ENCODE assay signal across 11 cellular contexts in genomic region chr17:40534431-40535189, GRCh38. TPM values are rescaled to one million over a fixed set of nuclear protein-coding genes. Genes with fewer than 3 reads are reported as not detected.
DNase-seq lines count a peak whose midpoint lies in the region; ATAC-seq, FAIRE-seq and TF ChIP-seq lines count a peak whose summit lies in the region.
"Had no signal": no experiment of that assay in that cellular context is flagged by ENCODE, and none has a peak within 500 bp of the region (broad histone marks: within the 10 kb centered on the region; RNA-seq: fewer than 3 reads in every experiment).

No MANE protein-coding gene starts in this region.

- H3K27ac ChIP-seq in BLaER1 treated with 17β-estradiol and CSF1 and Interleukin-3, amounts not matched to agents 10 nM and 100 nM = peak overlapping the region in 10 of 11 experiments; percentile 0 to 71 (median 45); a peak in 14 of 22 replicates
- H3K27ac ChIP-seq in H9 (ENCODE audit: insufficient read length, low read depth, low read length) = peak overlapping the region; percentile 9
- no peak overlapping the region for H3K27ac ChIP-seq in H1 (ENCODE audit: low read depth, low read length)
- H3K27ac ChIP-seq in ovary = peak overlapping the region; percentile 65 to 75

- H3K36me3 ChIP-seq in BLaER1 treated with 17β-estradiol and CSF1 and Interleukin-3, amounts not matched to agents 10 nM and 100 nM = no peaks in the 10 kb centered on the region
- H3K36me3 ChIP-seq in H1 (ENCODE audit: control insufficient read depth in 2 of 4, insufficient read depth in 4 of 4, low read length in 3 of 4) (no peaks in the 10 kb centered on the region), ovary (no peaks in the 10 kb centered on the region)

- peak overlapping the region in 10 of 11 experiments; percentile 26 to 71 (median 52); a peak in 14 of 22 replicates for H3K4me2 ChIP-seq in BLaER1 treated with 17β-estradiol and CSF1 and Interleukin-3, amounts not matched to agents 10 nM and 100 nM
- no peak overlapping the region for H3K4me2 ChIP-seq in H9 (ENCODE audit: insufficient read depth, insufficient read length, low read length)
- H3K4me2 ChIP-seq in H1 (ENCODE audit: insufficient read depth in 1 of 2, low read depth in 2 of 2, low read length in 2 of 2) = no peak overlapping the region

- H3K9me3 ChIP-seq in BLaER1 treated with 17β-estradiol and CSF1 and Interleukin-3, amounts not matched to agents 10 nM and 100 nM (replicated peaks in 1 of 11) = no peaks in the 10 kb centered on the region
- no peaks in the 10 kb centered on the region for H3K9me3 ChIP-seq in H9 (ENCODE audit: control insufficient read depth, low read depth, low read length)
- no peaks in the 10 kb centered on the region for H3K9me3 ChIP-seq in H1 (ENCODE audit: insufficient read depth in 2 of 2, low read depth in 1 of 2, low read length in 1 of 2)
- no peaks in the 10 kb centered on the region for H3K9me3 ChIP-seq in ovary
- H3K9me3 ChIP-seq: body of pancreas had no signal

- no peaks in the 10 kb centered on the region for H3K27me3 ChIP-seq in BLaER1 treated with 17β-estradiol and CSF1 and Interleukin-3, amounts not matched to agents 10 nM and 100 nM
- H3K27me3 ChIP-seq in H9 (ENCODE audit: insufficient read depth, low read length) (no peaks in the 10 kb centered on the region; the same call in 1 of the 2 replicates), H1 (replicated peaks in 1 of 4; ENCODE audit: control insufficient read depth in 3 of 4, extremely low read depth in 1 of 4, insufficient read depth in 3 of 4, low read length in 3 of 4) (no peaks in the 10 kb centered on the region), ovary (no peaks in the 10 kb centered on the region)
- H3K27me3 ChIP-seq: body of pancreas had no signal

- intact Hi-C loops in ovary (cut with DNase I) (loop anchor here (2.0 to 10.0 kb wide), 6 partner anchors 50 to 177 kb away; partner anchors contain the start of gene IGFBP4 (in 3 of the 4)), lower leg skin (cut with DNase I; ENCODE audit: low total_unique reads) (loop anchor here (5.0 to 10.0 kb wide), 2 partner anchors 90 to 172 kb away; partner anchors contain the start of genes GJD3 and IGFBP4)

- H4K5ac ChIP-seq in H9 (ENCODE audit: insufficient read length, low read depth, low read length) (no peak overlapping the region), H1 (ENCODE audit: insufficient read length, low read depth, low read length) (no peak overlapping the region)

- no peak overlapping the region for H3K18ac ChIP-seq in H9 (ENCODE audit: insufficient read length, low read depth, low read length)
- H3K18ac ChIP-seq in H1 (ENCODE audit: extremely low read depth, low read length) = no peak overlapping the region

- no peak overlapping the region for H3K23ac ChIP-seq in H9 (ENCODE audit: insufficient read length, low read depth, low read length)
- H3K23ac ChIP-seq in H1 (ENCODE audit: insufficient read length) = no peak overlapping the region

- POLR2A ChIA-PET in H1 (lab: Charles Lee; ENCODE audit: partially characterized antibody) = interaction anchor here (0.9 to 1.7 kb wide), 2 partner anchors 24 to 124 kb away, joined by 3 to 6 read pairs; no protein-coding TSS in a partner anchor

- no peak for TF ChIP-seq EP300 in H1 (IDR thresholded peaks at IDR 0.05; ENCODE audit: borderline replicate concordance in 1 of 2, low read depth in 2 of 2, low read length in 2 of 2)
- no peak for TF ChIP-seq EP300 in ovary (IDR thresholded peaks at IDR 0.05)

- H2AK5ac ChIP-seq in H9 (ENCODE audit: insufficient read length, low read length) (no peak overlapping the region), H1 (ENCODE audit: low read depth, low read length) (peak overlapping the region; percentile 32; the same call in 1 of the 2 replicates)

- H2BK120ac ChIP-seq in H9 (ENCODE audit: low read depth, low read length, poor library complexity, severe bottlenecking) = no peak overlapping the region
- H2BK120ac ChIP-seq in H1 (replicated peaks; ENCODE audit: low read depth, low read length) = no peak overlapping the region

- H3K14ac ChIP-seq in H9 (ENCODE audit: insufficient read depth, low read length) = no peak overlapping the region
- no peak overlapping the region for H3K14ac ChIP-seq in H1 (ENCODE audit: insufficient read length)

- H4K20me1 ChIP-seq in BLaER1 treated with 17β-estradiol and CSF1 and Interleukin-3, amounts not matched to agents 10 nM and 100 nM = no peaks in the 10 kb centered on the region
- H4K20me1 ChIP-seq in H9 (ENCODE audit: control insufficient read depth, insufficient read depth, insufficient read length) (no peaks in the 10 kb centered on the region), H1 (replicated peaks in 1 of 2; ENCODE audit: control insufficient read depth in 1 of 2, insufficient read depth in 2 of 2, low read length in 2 of 2) (no peaks in the 10 kb centered on the region)

- H4K91ac ChIP-seq in H9 (ENCODE audit: insufficient read length, low read depth, low read length) (no peak overlapping the region), H1 (replicated peaks; ENCODE audit: insufficient read length, low read length) (peak overlapping the region; percentile 26)

- H3K4ac ChIP-seq in H9 (ENCODE audit: low read depth, low read length) = no peak overlapping the region
- no peak overlapping the region for H3K4ac ChIP-seq in H1 (replicated peaks; ENCODE audit: insufficient read length, low read depth, low read length)

- FAIRE-seq in H1 (lab: Jason Lieb, UNC) = no peak

- CTCF ChIA-PET in H1 (lab: Charles Lee; ENCODE audit: partially characterized antibody) = interaction anchor here (0.7 to 19.4 kb wide), 26 partner anchors 9 to 232 kb away, joined by 3 to 435 read pairs (median 8); partner anchors contain the start of genes GJD3, IGFBP4, TNS4 and TOP2A

- H3K23me2 ChIP-seq in H9 (ENCODE audit: insufficient read length, low read depth, low read length, poor library complexity, severe bottlenecking) (no peaks in the 10 kb centered on the region), H1 (ENCODE audit: low read depth, low read length) (peaks cover 3% of the 10 kb centered on the region; the same call in 1 of the 2 replicates)

- no peak overlapping the region for H3K4me3 ChIP-seq in BLaER1 treated with 17β-estradiol and CSF1 and Interleukin-3, amounts not matched to agents 10 nM and 100 nM
- H3K4me3 ChIP-seq in H1 (ENCODE audit: extremely low read depth in 1 of 4, insufficient read depth in 2 of 4, low read depth in 3 of 4, low read length in 4 of 4) (no peak overlapping the region), ovary (no peak overlapping the region), lower leg skin (ENCODE audit: low read depth, poor library complexity, severe bottlenecking) (no peak overlapping the region)
- H3K4me3 ChIP-seq: body of pancreas had no signal

- peaks cover 3% of the 10 kb centered on the region; the same call in 1 of the 2 replicates for H3K27me3 Mint-ChIP-seq in H9 (ENCODE audit: low read depth)

- H2BK12ac ChIP-seq in H9 (ENCODE audit: insufficient read length, low read depth, low read length) (no peak overlapping the region), H1 (ENCODE audit: low read depth, low read length) (peak overlapping the region; percentile 45; the same call in 1 of the 2 replicates)

- H3T11ph ChIP-seq in H9 (ENCODE audit: low read length) = no peak overlapping the region

- DNase-seq in H9 (no peak), H1 (ENCODE audit: low read depth in 1 of 2, low spot score in 2 of 2) (no peak), ovary (peak in 4 of 5 donors; percentile 57 to 71 (median 61)), lower leg skin (ENCODE audit: low spot score in 2 of 2) (no peak), SIG-M5 (lab: John Stamatoyannopoulos, UW) (no peak)
- DNase-seq: activated CD4-positive, CD25-positive, alpha-beta regulatory T cell; body of pancreas; NCI-H146 had no signal

- WGBS in H9 (ENCODE audit: extremely low coverage, insufficient read length, low lambda C conversion rate) = no CpG with 5 or more reads among the region's 11 CpGs
- 93% methylated on average over 11 of the region's 11 CpGs; no CpG with 5 or more reads in 1 of the 2 experiments for WGBS in H1 (ENCODE audit: extremely low coverage in 1 of 2, insufficient coverage in 1 of 2, insufficient read length in 1 of 2, insufficient replicate concordance in 2 of 2, low coverage in 1 of 2, low lambda C conversion rate in 2 of 2, missing lambda C conversion rate in 1 of 2), 2 experiments
- 80 to 84% (median 83%) methylated on average over 11 of the region's 11 CpGs for WGBS in ovary, 3 donors
- 85 to 91% methylated on average over 11 of the region's 11 CpGs for WGBS in lower leg skin, 2 donors

- no peaks in the 10 kb centered on the region for H3K36me3 Mint-ChIP-seq in H9 (ENCODE audit: insufficient read depth in 1 of 3, low read depth in 3 of 3)

- no peak for TF ChIP-seq POLR2A in H1 (IDR thresholded peaks at IDR 0.05; ENCODE audit: control extremely low read depth in 1 of 2, low read depth in 2 of 2, low read length in 2 of 2)
- TF ChIP-seq POLR2A in ovary (IDR thresholded peaks at IDR 0.05) = no peak
- TF ChIP-seq POLR2A in lower leg skin (IDR thresholded peaks at IDR 0.05) = no peak

- H3K4me1 ChIP-seq in BLaER1 treated with 17β-estradiol and CSF1 and Interleukin-3, amounts not matched to agents 10 nM and 100 nM = peaks cover 59 to 85% (median 82%) of the 10 kb centered on the region in 10 experiments
- H3K4me1 ChIP-seq in H9 (ENCODE audit: insufficient read depth, low read length) (no peaks in the 10 kb centered on the region), H1 (replicated peaks in 1 of 4; ENCODE audit: control insufficient read depth in 3 of 4, insufficient read depth in 4 of 4, low read length in 3 of 4) (peaks cover 0 to 8% (median 3%) of the 10 kb centered on the region in 4 experiments; a peak in 2 of 7 replicates), ovary (ENCODE audit: insufficient read depth) (peaks cover 25% of the 10 kb centered on the region)

- H2BK20ac ChIP-seq in H9 (ENCODE audit: low read depth, low read length, poor library complexity, severe bottlenecking) (no peak overlapping the region), H1 (ENCODE audit: low read length) (0 out of 2 replicates have a peak overlapping the region, but pooled peaks have one; percentile 23)

- no peak overlapping the region for H2BK15ac ChIP-seq in H9 (ENCODE audit: low read depth, low read length)
- peak overlapping the region; percentile 24; the same call in 1 of the 2 replicates for H2BK15ac ChIP-seq in H1 (ENCODE audit: low read length)

- peak overlapping the region in 5 of 11 experiments; percentile 18 to 45 (median 39); a peak in 5 of 22 replicates for H3K9ac ChIP-seq in BLaER1 treated with 17β-estradiol and CSF1 and Interleukin-3, amounts not matched to agents 10 nM and 100 nM
- H3K9ac ChIP-seq in H9 (ENCODE audit: extremely low read depth, insufficient read length, low read length) = no peak overlapping the region
- no peak overlapping the region; a peak in 1 of 7 replicates for H3K9ac ChIP-seq in H1 (replicated peaks in 1 of 4; ENCODE audit: extremely low read depth in 1 of 4, low read depth in 3 of 4, low read length in 3 of 4)

- H3K9me3 Mint-ChIP-seq in H9 = peaks cover 0 to 3% of the 10 kb centered on the region in 2 experiments; a peak in 1 of 5 replicates

- TF ChIP-seq CTCF in H9 (conservative IDR thresholded peaks at IDR 0.05) (no peak), H1 (IDR thresholded peaks at IDR 0.05; ENCODE audit: control extremely low read depth in 1 of 3, insufficient read depth in 1 of 3, low read depth in 1 of 3, low read length in 3 of 3) (no peak), ovary (IDR thresholded peaks at IDR 0.05) (peak in 1 of 3 donors; percentile 16), lower leg skin (IDR thresholded peaks at IDR 0.05) (no peak)

- peaks cover 10 to 22% of the 10 kb centered on the region in 2 experiments for H3K4me1 Mint-ChIP-seq in H9

- TF ChIP-seq RAD21 in H1 (IDR thresholded peaks at IDR 0.05 in 1 of 2, conservative IDR thresholded peaks at IDR 0.05 in 1 of 2; ENCODE audit: low read depth in 2 of 2, low read length in 2 of 2) = no peak

- H3K56ac ChIP-seq in H9 (ENCODE audit: insufficient read length, low read depth, low read length) = no peak overlapping the region
- H3K56ac ChIP-seq in H1 (replicated peaks; ENCODE audit: insufficient read length, low read depth, low read length) = no peak overlapping the region

- no peaks in the 10 kb centered on the region for H3K79me2 ChIP-seq in H9 (ENCODE audit: insufficient read depth, low read length)
- H3K79me2 ChIP-seq in H1 (ENCODE audit: control insufficient read depth in 1 of 2, insufficient read depth in 2 of 2, low read length in 2 of 2) = no peaks in the 10 kb centered on the region

- no peak overlapping the region for H3K27ac Mint-ChIP-seq in H9

- H2AFZ ChIP-seq in H9 (ENCODE audit: low read length) (no peak overlapping the region), H1 (ENCODE audit: low read length) (no peak overlapping the region)

- ATAC-seq in HG02973 (IDR thresholded peaks at IDR 0.05; ENCODE audit: unreplicated experiment) (no peak), GM19467 (IDR thresholded peaks at IDR 0.05; ENCODE audit: unreplicated experiment) (no peak)
- ATAC-seq: body of pancreas had no signal

- H3K4me3 Mint-ChIP-seq in H9 = no peak overlapping the region

- no peak overlapping the region for H4K8ac ChIP-seq in H9 (replicated peaks; ENCODE audit: insufficient read length, low read depth, low read length)
- 0 out of 2 replicates have a peak overlapping the region, but pooled peaks have one; percentile 38 for H4K8ac ChIP-seq in H1 (ENCODE audit: extremely low read depth, insufficient read depth, low read length)

- no peak overlapping the region for H2BK5ac ChIP-seq in H9 (ENCODE audit: insufficient read length, low read length)
- H2BK5ac ChIP-seq in H1 (ENCODE audit: low read depth, low read length) = no peak overlapping the region

- H3K79me1 ChIP-seq in H9 (ENCODE audit: insufficient read depth, low read depth, low read length, poor library complexity, severe bottlenecking) (no peaks in the 10 kb centered on the region), H1 (ENCODE audit: low read depth, low read length) (no peaks in the 10 kb centered on the region)

RNA-seq across cellular contexts. Expression of gene CCR7, which starts 30.7 kb away (rescaled TPM):
- total RNA-seq in H9 (2021) = 0.31 TPM in 1 of 2 replicates, not detected in the other
- total RNA-seq in H1 (2021; fragmentation: NEBNext Ultra II Directional; extraction: Animal tissue kit (Norgen Biotek cat#: 25700)) = 0.17 TPM in 1 of 2 replicates, not detected in the other
- 0.12 and 0.28 TPM in 2 replicates for polyA plus RNA-seq in H1 (2011; rRNA removed)
- polyA plus RNA-seq in H1 (2011; cell fraction: cytosol; rRNA removed) = 0.16 TPM
- polyA plus RNA-seq in H1 (2011; cell fraction: nucleus; rRNA removed) = 0.27 TPM
- polyA plus RNA-seq in H1 (2012, experiment 1 of 2) = 0.11 to 0.33 TPM in 2 of 4 replicates, not detected in the others
- polyA plus RNA-seq in H1 (2012, experiment 2 of 2) = 0.14 TPM
- 0.30 TPM for polyA plus RNA-seq in H1 (2013, experiment 1 of 2)
- polyA plus RNA-seq in H1 (2013, experiment 2 of 2) = 0.24 TPM
- polyA minus RNA-seq in H1 (2011; rRNA and poly(A)+ RNA removed) = not detected in 2 replicates
- not detected for polyA minus RNA-seq in H1 (2011; cell fraction: cytosol; rRNA and poly(A)+ RNA removed)
- not detected for polyA minus RNA-seq in H1 (2011; cell fraction: nucleus; rRNA and poly(A)+ RNA removed)
- total RNA-seq in ovary = 1 to 10 TPM in 2 of 7 donors, under 1 TPM in 3, not detected in 2; 0.23 to 2.5 (median 0.37) TPM
- under 1 TPM; 0.18 to 0.60 TPM for polyA plus RNA-seq in ovary
- 1 to 10 TPM in 1 of 4 donors, under 1 TPM in 1, not detected in 2; 0.21 to 1.2 TPM for total RNA-seq in lower leg skin

RNA-seq across cellular contexts. Expression of gene TNS4, which starts 33.2 kb away (rescaled TPM):
- total RNA-seq in H9 (2021) = 0.55 and 0.59 TPM in 2 replicates
- total RNA-seq in H1 (2021; fragmentation: NEBNext Ultra II Directional; extraction: Animal tissue kit (Norgen Biotek cat#: 25700)) = 0.20 and 0.80 TPM in 2 replicates
- 0.21 and 0.39 TPM in 2 replicates for polyA plus RNA-seq in H1 (2011; rRNA removed)
- 0.49 TPM for polyA plus RNA-seq in H1 (2011; cell fraction: cytosol; rRNA removed)
- 0.54 TPM for polyA plus RNA-seq in H1 (2011; cell fraction: nucleus; rRNA removed)
- polyA plus RNA-seq in H1 (2012, experiment 1 of 2) = 0.21 to 0.76 TPM (median 0.30 TPM) in 4 replicates
- polyA plus RNA-seq in H1 (2012, experiment 2 of 2) = 0.10 TPM
- polyA plus RNA-seq in H1 (2013, experiment 1 of 2) = 0.39 TPM
- 0.63 TPM for polyA plus RNA-seq in H1 (2013, experiment 2 of 2)
- 0.60 and 0.66 TPM in 2 replicates for polyA minus RNA-seq in H1 (2011; rRNA and poly(A)+ RNA removed)
- polyA minus RNA-seq in H1 (2011; cell fraction: cytosol; rRNA and poly(A)+ RNA removed) = not detected
- polyA minus RNA-seq in H1 (2011; cell fraction: nucleus; rRNA and poly(A)+ RNA removed) = 0.90 TPM
- 1 to 10 TPM in 1 of 7 donors, under 1 TPM in 2, not detected in 4; 0.13 to 6.2 (median 0.95) TPM for total RNA-seq in ovary
- under 1 TPM in 1 of 2 donors, not detected in 1; 0.13 TPM for polyA plus RNA-seq in ovary
- total RNA-seq in lower leg skin = 1,000 to 10,000 TPM in 1 of 4 donors, 100 to 1,000 TPM in 3; 413 to 1,865 (median 485) TPM
- total RNA-seq: body of pancreas had no signal

Comparison
In these comparisons a context has a peak if more than half of its experiments do, and no peak if none do; other contexts are left out.
1. H3K4me2 ChIP-seq: peak in BLaER1 treated with 17β-estradiol and CSF1 and Interleukin-3, amounts not matched to agents 10 nM and 100 nM (10 of 11); none in H9 (single experiment) and H1 (0 of 2).
2. DNase-seq: peak in ovary (4 of 5); none in H9 (single experiment), H1 (0 of 2), lower leg skin (0 of 2) and SIG-M5 (single experiment).
3. RNA of gene TNS4, which starts 33.2 kb away (total RNA-seq): 413 to 1,865 TPM in lower leg skin; 0.55 to 0.59 TPM in H9, 0.20 to 0.80 TPM in H1 and 0.13 to 6.2 TPM in ovary; every median in the first group is over 10 times any median in the second.